Comparison of ENCODE assay signal across 9 cellular contexts in genomic region chr11:130390071-130390758, GRCh38. TPM values are rescaled to one million over a fixed set of nuclear protein-coding genes. Genes with fewer than 3 reads are reported as not detected.
DNase-seq lines count a peak whose midpoint lies in the region; ATAC-seq, FAIRE-seq and TF ChIP-seq lines count a peak whose summit lies in the region.
"Had no signal": no experiment of that assay in that cellular context is flagged by ENCODE, and none has a peak within 500 bp of the region (broad histone marks: within the 10 kb centered on the region; RNA-seq: fewer than 3 reads in every experiment).

No MANE protein-coding gene starts in this region.

- ATAC-seq in SK-N-SH treated with all-trans-retinoic acid at 6 μM for 48 hours, result peak; percentile 93
- no peak for ATAC-seq in HG02623 (IDR thresholded peaks at IDR 0.05; ENCODE audit: unreplicated experiment)

- H3K27me3 ChIP-seq in left ventricle myocardium inferior (ENCODE audit: low read depth) (peaks cover 7% of the 10 kb centered on the region), small intestine (ENCODE audit: control insufficient read depth in 2 of 2, insufficient read depth in 2 of 2, low read length in 2 of 2) (no peaks in the 10 kb centered on the region)

- intact Hi-C loops in left ventricle myocardium inferior (cut with micrococcal nuclease), result no loop called here

- WGBS in small intestine, 3 donors, result 22 to 38% (median 34%) methylated on average over 12 of the region's 12 CpGs

- H3K4me1 ChIP-seq in left ventricle myocardium inferior (peaks cover 19% of the 10 kb centered on the region), small intestine (ENCODE audit: control insufficient read depth in 2 of 2, insufficient read depth in 1 of 2, low read depth in 1 of 2, low read length in 1 of 2) (peaks cover 0 to 2% of the 10 kb centered on the region in 2 donors)

- H3K9me3 ChIP-seq in left ventricle myocardium inferior (replicated peaks) (no peaks in the 10 kb centered on the region), small intestine (ENCODE audit: control insufficient read depth, low read depth) (no peaks in the 10 kb centered on the region)

- H3K4me3 ChIP-seq in left ventricle myocardium inferior, result no peak overlapping the region
- no peak overlapping the region for H3K4me3 ChIP-seq in small intestine (ENCODE audit: low read depth in 1 of 2, low read length in 2 of 2)

- TF ChIP-seq CTCF in left ventricle myocardium inferior (IDR thresholded peaks at IDR 0.05; ENCODE audit: borderline replicate concordance), result peak; percentile 33

- FAIRE-seq in small intestine (lab: Jason Lieb, UNC), result no peak

- DNase-seq in DMS53 (lab: John Stamatoyannopoulos, UW) (peak; percentile 32), DMS53 treated with DMSO at 0.1 percent for 48 hours (lab: John Stamatoyannopoulos, UW; ENCODE audit: unreplicated experiment) (no peak), left ventricle myocardium inferior (no peak), small intestine (peak; percentile 26), NCI-H2171 (lab: John Stamatoyannopoulos, UW) (no peak), NCI-H1417 treated with DMSO at 0.1 percent for 48 hours (lab: John Stamatoyannopoulos, UW) (no peak)
- DNase-seq: activated B cell treated with CpG ODN at 0.5 μM for 24 hours had no signal

- no peaks in the 10 kb centered on the region for H3K36me3 ChIP-seq in left ventricle myocardium inferior
- H3K36me3 ChIP-seq in small intestine (ENCODE audit: control insufficient read depth in 2 of 2, insufficient read depth in 2 of 2, low read length in 2 of 2), result no peaks in the 10 kb centered on the region

- H3K27ac ChIP-seq in left ventricle myocardium inferior (replicated peaks) (no peak overlapping the region), small intestine (ENCODE audit: low read depth in 1 of 2, low read length in 1 of 2) (no peak overlapping the region)

TF ChIP-seq in SK-N-SH treated with all-trans-retinoic acid at 6 μM for 48 hours, 23 proteins besides CTCF, POLR2A, EP300 and RAD21:
- TF ChIP-seq ZNF8 (CRISPR knock-in tag; IDR thresholded peaks at IDR 0.05) (no peak), ZC3H10 (CRISPR knock-in tag; IDR thresholded peaks at IDR 0.05) (no peak), PATZ1 (CRISPR knock-in tag; IDR thresholded peaks at IDR 0.05; ENCODE audit: borderline replicate concordance) (no peak), POU6F1 (CRISPR knock-in tag; IDR thresholded peaks at IDR 0.05; ENCODE audit: borderline replicate concordance, low read depth) (no peak), TSHZ2 (CRISPR knock-in tag; IDR thresholded peaks at IDR 0.05) (no peak), SNAI2 (CRISPR knock-in tag; IDR thresholded peaks at IDR 0.05) (no peak), BACH2 (CRISPR knock-in tag; IDR thresholded peaks at IDR 0.05; ENCODE audit: borderline replicate concordance) (no peak), ZNF565 (CRISPR knock-in tag; conservative IDR thresholded peaks at IDR 0.05; ENCODE audit: low read depth) (no peak), GLIS3 (CRISPR knock-in tag; IDR thresholded peaks at IDR 0.05) (no peak), RARB (CRISPR knock-in tag; IDR thresholded peaks at IDR 0.05) (no peak), CREB5 (CRISPR knock-in tag; IDR thresholded peaks at IDR 0.05; ENCODE audit: low read depth) (no peak)

RNA-seq across cellular contexts. Expression of gene ADAMTS8, which starts 38.2 kb away (rescaled TPM):
- total RNA-seq in left ventricle myocardium inferior, result 0.85 TPM
- polyA plus RNA-seq in small intestine, result 1 to 10 TPM in 1 of 3 donors, not detected in 2; 1.9 TPM
- total RNA-seq: activated B cell treated with CpG ODN at 0.5 μM for 24 hours had no signal

RNA-seq across cellular contexts. Expression of gene ADAMTS15, which starts 58.2 kb away (rescaled TPM):
- 22.9 TPM for total RNA-seq in left ventricle myocardium inferior
- 1 to 10 TPM in 1 of 3 donors, under 1 TPM in 1, not detected in 1; 0.27 to 7.2 TPM for polyA plus RNA-seq in small intestine
- total RNA-seq: activated B cell treated with CpG ODN at 0.5 μM for 24 hours had no signal

Comparison
In these comparisons a context has a peak if more than half of its experiments do, and no peak if none do; other contexts are left out.
1. DNase-seq: peak in DMS53 (single experiment) and small intestine (single experiment); none in DMS53 treated with DMSO at 0.1 percent for 48 hours (single experiment), left ventricle myocardium inferior (single experiment), NCI-H2171 (single experiment) and NCI-H1417 treated with DMSO at 0.1 percent for 48 hours (single experiment).